Comparison of ENCODE assay signal across 13 cellular contexts in the genomic region with DNA sequence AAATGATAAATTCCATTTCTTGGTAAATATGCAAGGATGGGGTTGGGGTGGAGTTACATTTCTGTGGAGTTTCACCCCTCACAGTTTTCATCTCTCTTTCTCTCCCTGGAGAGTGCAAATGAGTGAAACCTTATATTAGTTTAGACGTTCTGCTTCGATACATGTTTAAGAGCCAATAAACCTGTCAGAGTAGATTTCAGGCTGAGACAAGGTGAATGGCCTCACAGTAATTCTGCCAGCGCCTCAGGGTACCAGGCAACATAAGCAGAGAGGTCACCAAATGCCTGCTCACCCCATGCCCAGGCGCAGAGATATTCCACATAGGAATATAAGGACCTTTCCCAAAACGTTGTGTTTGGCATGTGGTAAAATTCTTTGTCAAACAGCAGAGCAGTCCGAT.
DNase-seq lines count a peak whose midpoint lies in the region; ATAC-seq and TF ChIP-seq lines count a peak whose summit lies in the region.
"Had no signal": no experiment of that assay in that cellular context is flagged by ENCODE, and none has a peak within 500 bp of the region (broad histone marks: within the 10 kb centered on the region; RNA-seq: fewer than 3 reads in every experiment).

No MANE protein-coding gene starts in this region.

- BruUV-seq in Caco-2 (replicated peaks; lab: Mats Ljungman, UMichigan), result no TSS peak

- H3K27me3 Mint-ChIP-seq in Caco-2 (ENCODE audit: insufficient read depth, unreplicated experiment) (no peaks in the 10 kb centered on the region), endodermal cell (ENCODE audit: insufficient read depth) (no peaks in the 10 kb centered on the region)

- H3K4me3 Mint-ChIP-seq in Caco-2 (ENCODE audit: unreplicated experiment), result no peak overlapping the region
- no peak overlapping the region for H3K4me3 Mint-ChIP-seq in endodermal cell
- H3K4me3 Mint-ChIP-seq: activated naive CD4-positive, alpha-beta T cell treated with anti-CD3 and anti-CD28 coated beads, Interleukin-2, amount 50 U/mL, for 24 hours; T-helper 1 cell treated with Interleukin-12 subunit alpha and Interleukin-12 subunit beta and Interleukin-4 antibody, amounts not matched to agents 30 μg/mL and 1 μg/mL, for 36 hours had no signal

- no peaks in the 10 kb centered on the region for H3K36me3 Mint-ChIP-seq in Caco-2 (ENCODE audit: insufficient read depth, unreplicated experiment)
- H3K36me3 Mint-ChIP-seq in endodermal cell (ENCODE audit: low read depth), result no peaks in the 10 kb centered on the region
- H3K36me3 Mint-ChIP-seq: activated naive CD4-positive, alpha-beta T cell treated with anti-CD3 and anti-CD28 coated beads, Interleukin-2, amount 50 U/mL, for 24 hours had no signal

- WGBS in right lobe of liver (ENCODE audit: insufficient coverage, low coverage, low lambda C conversion rate, missing lambda C conversion rate), result 51% methylated on average over 6 of the region's 6 CpGs
- 82 to 94% methylated on average over 6 of the region's 6 CpGs for WGBS in endodermal cell (ENCODE audit: insufficient coverage in 1 of 2, insufficient read length in 1 of 2), 2 experiments

- TF ChIP-seq POLR2A in right lobe of liver (IDR thresholded peaks at IDR 0.05), result no peak

- H3K4me1 Mint-ChIP-seq in Caco-2 (ENCODE audit: low read depth, unreplicated experiment) (peaks cover 6% of the 10 kb centered on the region), endodermal cell (peaks cover 3% of the 10 kb centered on the region)
- H3K4me1 Mint-ChIP-seq: activated naive CD4-positive, alpha-beta T cell treated with anti-CD3 and anti-CD28 coated beads, Interleukin-2, amount 50 U/mL, for 24 hours had no signal

- H3K27me3 ChIP-seq in Caco-2 (replicated peaks; ENCODE audit: control insufficient read depth, insufficient read depth, low read length), result no peaks in the 10 kb centered on the region
- no peaks in the 10 kb centered on the region for H3K27me3 ChIP-seq in right lobe of liver
- H3K27me3 ChIP-seq in endodermal cell (ENCODE audit: control insufficient read depth, insufficient read depth, low read length, poor library complexity, severe bottlenecking), result no peaks in the 10 kb centered on the region
- H3K27me3 ChIP-seq: gastroesophageal sphincter, testis had no signal

- H3K4me1 ChIP-seq in Caco-2 (peaks cover 14% of the 10 kb centered on the region), right lobe of liver (peaks cover 0 to 17% (median 2%) of the 10 kb centered on the region in 4 donors), endodermal cell (ENCODE audit: control insufficient read depth, insufficient read depth, low read length) (no peaks in the 10 kb centered on the region)

- TF ChIP-seq CTCF in Caco-2 (IDR thresholded peaks at IDR 0.05; ENCODE audit: insufficient read depth in 1 of 2, low read depth in 1 of 2, low read length in 1 of 2, severe bottlenecking in 1 of 2, unreplicated experiment in 1 of 2) (no peak), right lobe of liver (IDR thresholded peaks at IDR 0.05) (no peak), endodermal cell (conservative IDR thresholded peaks at IDR 0.05) (no peak)

- H3K9me3 Mint-ChIP-seq in Caco-2 (ENCODE audit: unreplicated experiment) (peaks cover 9% of the 10 kb centered on the region), endodermal cell (peaks cover 15% of the 10 kb centered on the region)
- H3K9me3 Mint-ChIP-seq: T-helper 1 cell treated with Interleukin-12 subunit alpha and Interleukin-12 subunit beta and Interleukin-4 antibody, amounts not matched to agents 30 μg/mL and 1 μg/mL, for 36 hours had no signal

- POLR2A ChIA-PET in Caco-2 (lab: Charles Lee), result no interaction called here

- intact Hi-C loops in Caco-2 (cut with micrococcal nuclease; ENCODE audit: unreplicated experiment) (loop anchor here (5.0 to 10.0 kb wide), 3 partner anchors 156 to 348 kb away; partner anchors contain the start of gene VLDLR), right lobe of liver (cut with DNase I) (no loop called here)

- H3K27ac Mint-ChIP-seq in Caco-2 (ENCODE audit: unreplicated experiment) (peak overlapping the region; percentile 83), endodermal cell (no peak overlapping the region)
- H3K27ac Mint-ChIP-seq: activated naive CD4-positive, alpha-beta T cell treated with anti-CD3 and anti-CD28 coated beads, Interleukin-2, amount 50 U/mL, for 24 hours; T-helper 1 cell treated with Interleukin-12 subunit alpha and Interleukin-12 subunit beta and Interleukin-4 antibody, amounts not matched to agents 30 μg/mL and 1 μg/mL, for 36 hours had no signal

- DNase-seq in Caco-2 (no peak), NCI-H1092 (lab: John Stamatoyannopoulos, UW) (peak; percentile 42), NCI-H69 (lab: John Stamatoyannopoulos, UW) (peak; percentile 98), right lobe of liver (peak in 1 of 3 donors; percentile 54), endodermal cell (no peak)
- DNase-seq in NK-92 treated with Interleukin-12 subunit alpha and Interleukin-12 subunit beta, amount 100 ng/mL, for 24 hours (lab: John Stamatoyannopoulos, UW), result no peak
- DNase-seq: central memory CD4-positive, alpha-beta T cell; testis had no signal

- CTCF ChIA-PET in Caco-2 (lab: Charles Lee), result no interaction called here

- H3K36me3 ChIP-seq in Caco-2 (ENCODE audit: control insufficient read depth, insufficient read depth, low read length) (no peaks in the 10 kb centered on the region), right lobe of liver (no peaks in the 10 kb centered on the region), endodermal cell (ENCODE audit: control insufficient read depth, insufficient read depth, low read length) (no peaks in the 10 kb centered on the region)
- H3K36me3 ChIP-seq: gastroesophageal sphincter had no signal

- ATAC-seq in right lobe of liver (peak; percentile 73 to 80 (median 76)), GM21619 (IDR thresholded peaks at IDR 0.05; ENCODE audit: unreplicated experiment) (no peak), HG03039 (IDR thresholded peaks at IDR 0.05; ENCODE audit: unreplicated experiment) (no peak)
- ATAC-seq: gastroesophageal sphincter had no signal

- H3K9ac ChIP-seq in endodermal cell (ENCODE audit: extremely low read depth, low read length, poor library complexity, severe bottlenecking), result no peak overlapping the region

- H3K27ac ChIP-seq in right lobe of liver (peak overlapping the region; percentile 5 to 72 (median 63)), endodermal cell (ENCODE audit: low read depth, low read length) (no peak overlapping the region)
- H3K27ac ChIP-seq: gastroesophageal sphincter, testis had no signal

- no peak overlapping the region for H3K4me3 ChIP-seq in Caco-2 (ENCODE audit: low read depth, low read length)
- H3K4me3 ChIP-seq in right lobe of liver, result no peak overlapping the region
- H3K4me3 ChIP-seq in endodermal cell (ENCODE audit: low read length), result no peak overlapping the region
- H3K4me3 ChIP-seq: gastroesophageal sphincter, testis had no signal

- H3K9me3 ChIP-seq in Caco-2 (no peaks in the 10 kb centered on the region), right lobe of liver (no peaks in the 10 kb centered on the region), endodermal cell (ENCODE audit: control insufficient read depth, low read length) (peaks cover 28% of the 10 kb centered on the region)
- H3K9me3 ChIP-seq: gastroesophageal sphincter, testis had no signal

Comparison
In these comparisons a context has a peak if more than half of its experiments do, and no peak if none do; other contexts are left out.
1. DNase-seq: peak in NCI-H1092 (single experiment) and NCI-H69 (single experiment); none in Caco-2 (0 of 2), endodermal cell (single experiment) and NK-92 treated with Interleukin-12 subunit alpha and Interleukin-12 subunit beta, amount 100 ng/mL, for 24 hours (single experiment).
2. ATAC-seq: peak in right lobe of liver (4 of 4); none in GM21619 (single experiment) and HG03039 (single experiment).